Comparison of ENCODE assay signal across 26 cellular contexts in the genomic region with DNA sequence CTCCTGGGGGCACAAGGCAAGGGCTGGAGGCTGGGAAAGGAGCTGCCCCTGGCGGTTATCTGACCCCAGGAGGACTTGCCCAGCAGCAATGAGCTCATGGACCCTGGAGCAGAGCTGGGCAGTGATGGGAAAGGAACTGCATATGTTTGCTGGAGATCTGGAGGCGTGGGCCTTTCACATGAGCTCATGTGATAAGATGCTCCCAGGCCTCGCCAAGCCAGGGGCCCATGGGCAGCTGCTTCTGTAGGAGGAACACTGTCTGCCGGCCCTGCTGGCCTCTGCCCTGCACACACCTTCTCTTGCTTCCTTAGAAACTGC. TPM values are rescaled to one million over a fixed set of nuclear protein-coding genes. Genes with fewer than 3 reads are reported as not detected.
DNase-seq lines count a peak whose midpoint lies in the region; FAIRE-seq and TF ChIP-seq lines count a peak whose summit lies in the region.
"Had no signal": no experiment of that assay in that cellular context is flagged by ENCODE, and none has a peak within 500 bp of the region (broad histone marks: within the 10 kb centered on the region; RNA-seq: fewer than 3 reads in every experiment).

No MANE protein-coding gene starts in this region.

- intact Hi-C loops in activated T-helper 2 cell treated with anti-CD3 and anti-CD28 coated beads, Interferon-gamma antibody, Interleukin-2, Interleukin-4, amounts not matched to agents 10 μg/mL and 5 μg/mL and 100 μg/mL, durations not matched to agents 14 hours and 24 hours and 36 hours (cut with micrococcal nuclease): no loop called here
- intact Hi-C loops in stomach (cut with DNase I; ENCODE audit: low total_unique reads): no loop called here

- H3K9me3 Mint-ChIP-seq in activated T-helper 2 cell treated with anti-CD3 and anti-CD28 coated beads, Interferon-gamma antibody, Interleukin-2, Interleukin-4, amounts not matched to agents 10 μg/mL and 5 μg/mL and 100 μg/mL, durations not matched to agents 14 hours and 24 hours and 36 hours: no peaks in the 10 kb centered on the region
- H3K9me3 Mint-ChIP-seq: activated B cell treated with CpG ODN at 0.5 μM for 24 hours; activated naive CD8-positive, alpha-beta T cell treated with anti-CD3 and anti-CD28 coated beads, Interleukin-2, amount 50 U/mL, for 24 hours; endodermal cell; mesothelial cell of epicardium; nephron; stimulated activated naive B cell treated with anti-CD40 and anti-IgM and Interleukin-4, amounts not matched to agents 10 μg/mL and 1 μg/mL and 100 μg/mL, for 72 hours had no signal

- no peak for TF ChIP-seq EP300 in stomach (IDR thresholded peaks at IDR 0.05)

- no peak overlapping the region for H3K4me3 Mint-ChIP-seq in activated T-helper 2 cell treated with anti-CD3 and anti-CD28 coated beads, Interferon-gamma antibody, Interleukin-2, Interleukin-4, amounts not matched to agents 10 μg/mL and 5 μg/mL and 100 μg/mL, durations not matched to agents 14 hours and 24 hours and 36 hours (ENCODE audit: low read depth)
- H3K4me3 Mint-ChIP-seq: activated B cell treated with CpG ODN at 0.5 μM for 24 hours; activated naive CD8-positive, alpha-beta T cell treated with anti-CD3 and anti-CD28 coated beads, Interleukin-2, amount 50 U/mL, for 24 hours; endodermal cell; mesothelial cell of epicardium; nephron; stimulated activated naive B cell treated with anti-CD40 and anti-IgM and Interleukin-4, amounts not matched to agents 10 μg/mL and 1 μg/mL and 100 μg/mL, for 72 hours had no signal

- no peaks in the 10 kb centered on the region for H3K36me3 Mint-ChIP-seq in activated T-helper 2 cell treated with anti-CD3 and anti-CD28 coated beads, Interferon-gamma antibody, Interleukin-2, Interleukin-4, amounts not matched to agents 10 μg/mL and 5 μg/mL and 100 μg/mL, durations not matched to agents 14 hours and 24 hours and 36 hours (ENCODE audit: low read depth)
- H3K36me3 Mint-ChIP-seq: mesothelial cell of epicardium; stimulated activated naive B cell treated with anti-CD40 and anti-IgM and Interleukin-4, amounts not matched to agents 10 μg/mL and 1 μg/mL and 100 μg/mL, for 72 hours had no signal

- TF ChIP-seq CTCF in right atrium auricular region (IDR thresholded peaks at IDR 0.05): no peak
- TF ChIP-seq CTCF in stomach (IDR thresholded peaks at IDR 0.05): no peak

- no peak overlapping the region for H3K27ac Mint-ChIP-seq in activated T-helper 2 cell treated with anti-CD3 and anti-CD28 coated beads, Interferon-gamma antibody, Interleukin-2, Interleukin-4, amounts not matched to agents 10 μg/mL and 5 μg/mL and 100 μg/mL, durations not matched to agents 14 hours and 24 hours and 36 hours
- H3K27ac Mint-ChIP-seq: activated B cell treated with CpG ODN at 0.5 μM for 24 hours; activated naive CD8-positive, alpha-beta T cell treated with anti-CD3 and anti-CD28 coated beads, Interleukin-2, amount 50 U/mL, for 24 hours; mesothelial cell of epicardium; nephron; stimulated activated naive B cell treated with anti-CD40 and anti-IgM and Interleukin-4, amounts not matched to agents 10 μg/mL and 1 μg/mL and 100 μg/mL, for 72 hours had no signal

- H3K27ac ChIP-seq in right atrium auricular region (no peak overlapping the region), stomach (no peak overlapping the region)
- H3K27ac ChIP-seq: 22Rv1, HL-60, skin epidermis had no signal

- no peaks in the 10 kb centered on the region for H3K27me3 ChIP-seq in right atrium auricular region
- no peaks in the 10 kb centered on the region for H3K27me3 ChIP-seq in stomach

- no peaks in the 10 kb centered on the region for H3K4me1 ChIP-seq in right atrium auricular region
- H3K4me1 ChIP-seq in stomach: peaks cover 0 to under 1% (median 0%) of the 10 kb centered on the region in 4 donors

- no peaks in the 10 kb centered on the region for H3K4me1 Mint-ChIP-seq in activated T-helper 2 cell treated with anti-CD3 and anti-CD28 coated beads, Interferon-gamma antibody, Interleukin-2, Interleukin-4, amounts not matched to agents 10 μg/mL and 5 μg/mL and 100 μg/mL, durations not matched to agents 14 hours and 24 hours and 36 hours (ENCODE audit: low read depth)
- H3K4me1 Mint-ChIP-seq: endodermal cell, mesothelial cell of epicardium had no signal

- H3K4me3 ChIP-seq in right atrium auricular region (no peak overlapping the region), stomach (no peak overlapping the region)
- H3K4me3 ChIP-seq: skin epidermis had no signal

- H3K36me3 ChIP-seq in right atrium auricular region (no peaks in the 10 kb centered on the region), stomach (no peaks in the 10 kb centered on the region)

- TF ChIP-seq POLR2A in stomach (IDR thresholded peaks at IDR 0.05) (no peak), GM12892 (IDR thresholded peaks at IDR 0.05; ENCODE audit: low read depth, low read length) (no peak)

- FAIRE-seq in GM12892 (lab: Jason Lieb, UNC): no peak
- FAIRE-seq: colon had no signal

- peak; percentile 36 for DNase-seq in DMS 273 (lab: John Stamatoyannopoulos, UW; ENCODE audit: unreplicated experiment)
- DNase-seq in DMS 273 treated with DMSO at 0.1 percent for 48 hours (lab: John Stamatoyannopoulos, UW): no peak
- DNase-seq in activated T-helper 2 cell treated with anti-CD3 and anti-CD28 coated beads, Interferon-gamma antibody, Interleukin-2, Interleukin-4, amounts not matched to agents 10 μg/mL and 5 μg/mL and 100 μg/mL, durations not matched to agents 14 hours and 24 hours and 36 hours (ENCODE audit: low spot score): peak; percentile 3
- peak; percentile 56 for DNase-seq in right atrium auricular region (ENCODE audit: low spot score)
- peak; percentile 21 for DNase-seq in stomach
- DNase-seq in GM12892 (ENCODE audit: insufficient read length): no peak
- DNase-seq in UCSD-AML1 (lab: John Stamatoyannopoulos, UW; ENCODE audit: unreplicated experiment): no peak
- DNase-seq in activated T-cell treated with anti-CD3 and anti-CD28 coated beads, Interleukin-2, amount 50 U/mL, for 48 hours: no peak
- DNase-seq: activated B cell treated with CpG ODN at 0.5 μM for 24 hours; activated CD4-positive, alpha-beta T cell treated with anti-CD3 and anti-CD28 coated beads, Interleukin-2, amount 50 U/mL, for 48 hours; activated gamma-delta T cell; activated naive CD8-positive, alpha-beta T cell treated with anti-CD3 and anti-CD28 coated beads, Interleukin-2, amount 50 U/mL, for 24 hours; endodermal cell; NCI-H510A treated with DMSO at 0.1 percent for 48 hours; stimulated activated naive B cell treated with anti-CD40 and anti-IgM and Interleukin-4, amounts not matched to agents 10 μg/mL and 1 μg/mL and 100 μg/mL, for 72 hours had no signal

- WGBS in stomach, 5 donors: 58 to 71% (median 64%) methylated on average over 4 of the region's 4 CpGs; no CpG with 5 or more reads in 1 of the 5 donors

- H3K27me3 Mint-ChIP-seq in activated T-helper 2 cell treated with anti-CD3 and anti-CD28 coated beads, Interferon-gamma antibody, Interleukin-2, Interleukin-4, amounts not matched to agents 10 μg/mL and 5 μg/mL and 100 μg/mL, durations not matched to agents 14 hours and 24 hours and 36 hours (ENCODE audit: low read depth): peaks cover 10% of the 10 kb centered on the region
- H3K27me3 Mint-ChIP-seq: activated naive CD8-positive, alpha-beta T cell treated with anti-CD3 and anti-CD28 coated beads, Interleukin-2, amount 50 U/mL, for 24 hours had no signal

- H3K9me3 ChIP-seq in right atrium auricular region: no peaks in the 10 kb centered on the region
- H3K9me3 ChIP-seq in stomach: no peaks in the 10 kb centered on the region

RNA-seq across cellular contexts. Expression of a gene that starts 9.0 kb away (rescaled TPM):
- total RNA-seq in activated T-helper 2 cell treated with anti-CD3 and anti-CD28 coated beads, Interferon-gamma antibody, Interleukin-2, Interleukin-4, amounts not matched to agents 10 μg/mL and 5 μg/mL and 100 μg/mL, durations not matched to agents 14 hours and 24 hours and 36 hours: 0.23 and 0.41 TPM in 2 replicates
- total RNA-seq in right atrium auricular region (1 to 10 TPM in 1 of 2 donors, under 1 TPM in 1; 0.82 to 1.1 TPM), stomach (1 to 10 TPM in 1 of 5 donors, not detected in 4; 2.9 TPM)
- polyA plus RNA-seq in stomach: 1 to 10 TPM in 1 of 3 donors, not detected in 2; 4.0 TPM
- not detected for polyA plus RNA-seq in GM12892 (2012; ENCODE audit: missing spikeins)
- total RNA-seq: activated B cell treated with CpG ODN at 0.5 μM for 24 hours; fibroblast of lung; left lobe of liver; M059J; RPMI7951; T-helper 2 cell treated with Interferon-gamma antibody and Interleukin-4, amounts not matched to agents 100 ng/mL and 5 ng/mL, for 36 hours had no signal
- polyA plus RNA-seq: fibroblast of lung had no signal

RNA-seq across cellular contexts. Expression of a gene that starts 26.3 kb away (rescaled TPM):
- 30.2 and 33.5 TPM in 2 replicates for total RNA-seq in activated T-helper 2 cell treated with anti-CD3 and anti-CD28 coated beads, Interferon-gamma antibody, Interleukin-2, Interleukin-4, amounts not matched to agents 10 μg/mL and 5 μg/mL and 100 μg/mL, durations not matched to agents 14 hours and 24 hours and 36 hours
- 10 to 100 TPM; 19.6 to 22.1 TPM for total RNA-seq in right atrium auricular region
- 100 to 1,000 TPM in 1 of 5 donors, 10 to 100 TPM in 4; 17.7 to 124 (median 51.8) TPM for total RNA-seq in stomach
- polyA plus RNA-seq in stomach: 10 to 100 TPM; 10.4 to 17.2 (median 13.5) TPM
- polyA plus RNA-seq in GM12892 (2012; ENCODE audit: missing spikeins): 16.2 TPM

Comparison
In these comparisons a context has a peak if more than half of its experiments do, and no peak if none do; other contexts are left out.
1. DNase-seq: peak in DMS 273 (single experiment), activated T-helper 2 cell treated with anti-CD3 and anti-CD28 coated beads, Interferon-gamma antibody, Interleukin-2, Interleukin-4, amounts not matched to agents 10 μg/mL and 5 μg/mL and 100 μg/mL, durations not matched to agents 14 hours and 24 hours and 36 hours (single experiment), right atrium auricular region (single experiment) and stomach (single experiment); none in DMS 273 treated with DMSO at 0.1 percent for 48 hours (single experiment), GM12892 (single experiment), UCSD-AML1 (single experiment) and activated T-cell treated with anti-CD3 and anti-CD28 coated beads, Interleukin-2, amount 50 U/mL, for 48 hours (0 of 2).